ENCODE assay signal across 9 cellular contexts in genomic region chr20:39874049-39874893, GRCh38.
DNase-seq lines count a peak whose midpoint lies in the region; ATAC-seq, FAIRE-seq and TF ChIP-seq lines count a peak whose summit lies in the region.
"Had no signal": no experiment of that assay in that cellular context is flagged by ENCODE, and none has a peak within 500 bp of the region (broad histone marks: within the 10 kb centered on the region; RNA-seq: fewer than 3 reads in every experiment).

No MANE protein-coding gene starts in this region.

- peak; percentile 79 for TF ChIP-seq CTCF in epithelial cell of esophagus (IDR thresholded peaks at IDR 0.05; ENCODE audit: insufficient read depth, low read depth, low read length, missing control alignments)

- ATAC-seq in GM18517 (IDR thresholded peaks at IDR 0.05; ENCODE audit: unreplicated experiment) = no peak

- no peak overlapping the region for H3K4me3 ChIP-seq in MG63
- no peak overlapping the region for H3K4me3 ChIP-seq in SJSA1
- no peak overlapping the region for H3K4me3 ChIP-seq in epithelial cell of esophagus (ENCODE audit: low read length)

- H3K36me3 ChIP-seq in MG63 (no peaks in the 10 kb centered on the region), SJSA1 (no peaks in the 10 kb centered on the region)

- no peak overlapping the region for H3K27ac ChIP-seq in SJSA1
- H3K27ac ChIP-seq: epithelial cell of prostate had no signal

- no peaks in the 10 kb centered on the region for H3K4me1 ChIP-seq in SJSA1 (replicated peaks)

- no peak for TF ChIP-seq POLR2A in H54 (IDR thresholded peaks at IDR 0.05; ENCODE audit: low read depth, low read length)

- peak; percentile 58 for FAIRE-seq in H54 (lab: Jason Lieb, UNC)

- H3K27me3 ChIP-seq in MG63 (no peaks in the 10 kb centered on the region), SJSA1 (replicated peaks) (no peaks in the 10 kb centered on the region)

- no peaks in the 10 kb centered on the region for H3K9me3 ChIP-seq in MG63
- H3K9me3 ChIP-seq in SJSA1 (replicated peaks) = no peaks in the 10 kb centered on the region

- DNase-seq in activated T-cell treated with anti-CD3 and anti-CD28 coated beads, Interleukin-2, amount 50 U/mL, for 48 hours = peak; percentile 43 to 48
- DNase-seq in activated T-cell treated with anti-CD3 and anti-CD28 coated beads, Interleukin-2, amount 50 U/mL, for 1 hour = no peak
- DNase-seq in H54 (ENCODE audit: insufficient read length, low spot score) = peak; percentile 59
- peak; percentile 82 for DNase-seq in MG63
- DNase-seq in SJSA1 (ENCODE audit: low read depth in 1 of 2, low spot score in 2 of 2) = peak; percentile 32 to 73
- peak; percentile 75 for DNase-seq in epithelial cell of esophagus (ENCODE audit: low read depth)
- DNase-seq in midbrain (lab: John Stamatoyannopoulos, UW) = peak; percentile 35
